ENCODE assay signal across 1 cellular context in genomic region chr1:52404116-52404974, GRCh38.
TF ChIP-seq lines count a peak whose summit lies in the region.

TSS of gene ORC1 (minus strand) at chr1:52404423. CDS start at chr1:52402223, 2,200 bp downstream.
TSS of gene PRPF38A (plus strand) at chr1:52404602. CDS start at chr1:52404750, 148 bp downstream.

TF ChIP-seq in A549, 52 proteins besides CTCF, POLR2A, EP300 and RAD21 (continued from another document):
- TF ChIP-seq SMC3 (IDR thresholded peaks at IDR 0.05) (0 out of 3 replicates have a peak, but pooled peaks have one; percentile 6), MAFK (IDR thresholded peaks at IDR 0.05; ENCODE audit: partially characterized antibody) (no peak)
